ENCODE assay signal across 20 cellular contexts in genomic region chr16:89290472-89290871, GRCh38.
DNase-seq lines count a peak whose midpoint lies in the region.
"Had no signal": no experiment of that assay in that cellular context is flagged by ENCODE, and none has a peak within 500 bp of the region (broad histone marks: within the 10 kb centered on the region; RNA-seq: fewer than 3 reads in every experiment).

No MANE protein-coding gene starts in this region.

- intact Hi-C loops in activated naive CD4-positive, alpha-beta T cell treated with anti-CD3 and anti-CD28 coated beads for 36 hours (cut with micrococcal nuclease), result no loop called here

- H3K9me3 ChIP-seq in iPS-18c (ENCODE audit: control insufficient read depth, insufficient read depth, low read length), result no peaks in the 10 kb centered on the region

- H3K4me1 Mint-ChIP-seq in activated naive CD4-positive, alpha-beta T cell treated with anti-CD3 and anti-CD28 coated beads for 36 hours (ENCODE audit: low read depth), result peaks cover 16% of the 10 kb centered on the region
- H3K4me1 Mint-ChIP-seq in activated naive CD4-positive, alpha-beta T cell treated with anti-CD3 and anti-CD28 coated beads, Interleukin-2, amount 10 ng/mL, durations not matched to agents 7 days and 5 days, result peaks cover 4% of the 10 kb centered on the region
- peaks cover 8% of the 10 kb centered on the region for H3K4me1 Mint-ChIP-seq in activated naive CD8-positive, alpha-beta T cell treated with anti-CD3 and anti-CD28 coated beads for 36 hours

- no peaks in the 10 kb centered on the region for H3K9me3 Mint-ChIP-seq in activated naive CD4-positive, alpha-beta T cell treated with anti-CD3 and anti-CD28 coated beads for 36 hours
- H3K9me3 Mint-ChIP-seq in activated naive CD4-positive, alpha-beta T cell treated with anti-CD3 and anti-CD28 coated beads, Interleukin-2, amount 10 ng/mL, durations not matched to agents 7 days and 5 days, result no peaks in the 10 kb centered on the region
- no peaks in the 10 kb centered on the region for H3K9me3 Mint-ChIP-seq in activated naive CD8-positive, alpha-beta T cell treated with anti-CD3 and anti-CD28 coated beads for 36 hours
- H3K9me3 Mint-ChIP-seq: CD8-positive, alpha-beta T cell; HFFc6 had no signal

- peak overlapping the region; percentile 68 for H3K27ac Mint-ChIP-seq in activated naive CD4-positive, alpha-beta T cell treated with anti-CD3 and anti-CD28 coated beads for 36 hours
- H3K27ac Mint-ChIP-seq in activated naive CD4-positive, alpha-beta T cell treated with anti-CD3 and anti-CD28 coated beads, Interleukin-2, amount 10 ng/mL, durations not matched to agents 7 days and 5 days, result no peak overlapping the region
- H3K27ac Mint-ChIP-seq in activated naive CD8-positive, alpha-beta T cell treated with anti-CD3 and anti-CD28 coated beads for 36 hours, result peak overlapping the region; percentile 38
- H3K27ac Mint-ChIP-seq: CD8-positive, alpha-beta T cell had no signal

- no peak overlapping the region for H3K27ac ChIP-seq in substantia nigra (ENCODE audit: low read depth, low read length, poor library complexity, severe bottlenecking)
- H3K27ac ChIP-seq: HL-60 had no signal

- no peak for DNase-seq in activated naive CD4-positive, alpha-beta T cell treated with anti-CD3 and anti-CD28 coated beads for 36 hours
- no peak for DNase-seq in activated naive CD4-positive, alpha-beta T cell treated with anti-CD3 and anti-CD28 coated beads, Interleukin-2, amount 10 ng/mL, durations not matched to agents 7 days and 5 days
- DNase-seq in H7, result peak; percentile 82
- DNase-seq in activated naive CD8-positive, alpha-beta T cell treated with anti-CD3 and anti-CD28 coated beads for 36 hours, result no peak
- no peak for DNase-seq in substantia nigra (lab: John Stamatoyannopoulos, UW)
- no peak for DNase-seq in AML-193 (lab: John Stamatoyannopoulos, UW)
- DNase-seq in KG1 (lab: John Stamatoyannopoulos, UW), result no peak
- DNase-seq: CD8-positive, alpha-beta T cell; DMS79 treated with DMSO at 0.1 percent for 48 hours; HFFc6; Karpas-422; MM.1S; NCI-H1105; NCI-H1694 treated with DMSO at 0.1 percent for 48 hours; NCI-H345; NCI-H526 treated with DMSO at 0.1 percent for 48 hours; OCI-M1; RPMI8226 had no signal

- CTCF ChIA-PET in activated naive CD4-positive, alpha-beta T cell treated with anti-CD3 and anti-CD28 coated beads for 36 hours (lab: Charles Lee), result interaction anchor here (1.0 to 1.4 kb wide), 2 partner anchors 8 to 218 kb away, joined by 3 read pairs; no protein-coding TSS in a partner anchor
- CTCF ChIA-PET in activated naive CD4-positive, alpha-beta T cell treated with anti-CD3 and anti-CD28 coated beads, Interleukin-2, amount 10 ng/mL, durations not matched to agents 7 days and 5 days (lab: Charles Lee), result no interaction called here

- peaks cover 15% of the 10 kb centered on the region for H3K36me3 Mint-ChIP-seq in activated naive CD4-positive, alpha-beta T cell treated with anti-CD3 and anti-CD28 coated beads for 36 hours (ENCODE audit: low read depth)
- H3K36me3 Mint-ChIP-seq in activated naive CD4-positive, alpha-beta T cell treated with anti-CD3 and anti-CD28 coated beads, Interleukin-2, amount 10 ng/mL, durations not matched to agents 7 days and 5 days, result peaks cover 20% of the 10 kb centered on the region
- peaks cover 6% of the 10 kb centered on the region for H3K36me3 Mint-ChIP-seq in activated naive CD8-positive, alpha-beta T cell treated with anti-CD3 and anti-CD28 coated beads for 36 hours

- H3K27me3 Mint-ChIP-seq in activated naive CD4-positive, alpha-beta T cell treated with anti-CD3 and anti-CD28 coated beads for 36 hours (ENCODE audit: low read depth), result no peaks in the 10 kb centered on the region
- H3K27me3 Mint-ChIP-seq in activated naive CD4-positive, alpha-beta T cell treated with anti-CD3 and anti-CD28 coated beads, Interleukin-2, amount 10 ng/mL, durations not matched to agents 7 days and 5 days, result no peaks in the 10 kb centered on the region
- H3K27me3 Mint-ChIP-seq in activated naive CD8-positive, alpha-beta T cell treated with anti-CD3 and anti-CD28 coated beads for 36 hours, result no peaks in the 10 kb centered on the region

- no peaks in the 10 kb centered on the region for H3K27me3 ChIP-seq in H7 (ENCODE audit: control insufficient read depth, insufficient read depth, low read length)

- H3K36me3 ChIP-seq in H7 (replicated peaks; ENCODE audit: control insufficient read depth, insufficient read depth, low read length), result peaks cover 29% of the 10 kb centered on the region

- H3K4me3 ChIP-seq in H7 (ENCODE audit: insufficient read depth, low read depth, low read length) (no peak overlapping the region), iPS-18c (ENCODE audit: insufficient read depth, low read depth, low read length) (0 out of 2 replicates have a peak overlapping the region, but pooled peaks have one; percentile 15)

- no peak overlapping the region for H3K4me3 Mint-ChIP-seq in activated naive CD4-positive, alpha-beta T cell treated with anti-CD3 and anti-CD28 coated beads for 36 hours
- no peak overlapping the region for H3K4me3 Mint-ChIP-seq in activated naive CD4-positive, alpha-beta T cell treated with anti-CD3 and anti-CD28 coated beads, Interleukin-2, amount 10 ng/mL, durations not matched to agents 7 days and 5 days
- no peak overlapping the region for H3K4me3 Mint-ChIP-seq in activated naive CD8-positive, alpha-beta T cell treated with anti-CD3 and anti-CD28 coated beads for 36 hours
- H3K4me3 Mint-ChIP-seq: CD8-positive, alpha-beta T cell; HFFc6 had no signal
